In the genomic region with DNA sequence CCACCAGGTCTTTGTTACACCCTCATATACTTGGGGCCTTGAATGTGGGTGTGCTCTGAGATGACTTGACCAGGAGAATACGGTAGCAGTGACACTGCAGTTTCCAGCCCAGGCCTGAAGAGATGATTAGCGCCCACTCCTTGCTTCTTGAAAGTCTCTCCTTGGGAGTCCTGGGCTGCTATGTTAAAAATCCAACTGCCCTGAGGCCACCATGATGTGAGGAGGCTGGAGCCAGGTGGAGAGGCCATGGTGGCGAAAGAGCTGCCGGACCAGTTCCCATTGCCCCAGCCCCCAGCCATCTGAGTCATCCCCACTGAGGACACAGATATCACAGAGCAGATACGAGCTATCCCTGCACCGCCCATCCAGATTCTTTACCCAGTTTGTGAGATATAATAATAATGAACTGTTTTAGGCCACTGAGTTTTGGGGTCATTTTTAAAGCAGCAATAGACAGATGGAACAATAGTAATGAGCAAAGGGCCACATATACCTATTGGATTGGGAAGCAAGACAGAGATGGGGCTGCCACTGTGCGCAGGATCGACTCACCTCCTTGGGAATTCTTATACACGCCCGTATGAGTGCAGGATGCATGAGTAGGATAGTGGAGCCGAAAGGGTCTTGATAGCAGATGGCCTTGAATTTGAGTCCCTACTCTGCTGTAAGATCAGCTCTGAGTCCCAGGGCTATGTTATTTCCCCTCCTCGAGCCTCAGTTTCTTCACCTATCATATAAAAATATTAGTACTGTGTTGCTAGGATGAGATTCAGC, we compare ENCODE assay signal across 38 cellular contexts. TPM values are rescaled to one million over a fixed set of nuclear protein-coding genes. Genes with fewer than 3 reads are reported as not detected.
A peak's percentile ranks its signal among the peaks of the same experiment; 100 is the strongest.
DNase-seq lines count a peak whose midpoint lies in the region; ATAC-seq and TF ChIP-seq lines count a peak whose summit lies in the region.
"Had no signal": no experiment of that assay in that cellular context is flagged by ENCODE, and none has a peak within 500 bp of the region (broad histone marks: within the 10 kb centered on the region; RNA-seq: fewer than 3 reads in every experiment).

No MANE protein-coding gene starts in this region.

- H3K27ac ChIP-seq in RWPE1: no peak overlapping the region
- no peak overlapping the region for H3K27ac ChIP-seq in esophagus muscularis mucosa (replicated peaks in 1 of 4)
- H3K27ac ChIP-seq: 22Rv1, C4-2B, dorsolateral prefrontal cortex, HL-60, skin epidermis, upper lobe of left lung had no signal

- TF ChIP-seq CTCF in RWPE1 (conservative IDR thresholded peaks at IDR 0.05; ENCODE audit: low read depth) (no peak), esophagus muscularis mucosa (IDR thresholded peaks at IDR 0.05) (no peak)

- POLR2A ChIA-PET in RWPE1 (lab: Yijun Ruan, JAX; ENCODE audit: low non-redundant PET): no interaction called here

- H3K4me3 ChIP-seq in H7 (ENCODE audit: insufficient read depth, low read depth, low read length) (no peak overlapping the region), esophagus muscularis mucosa (no peak overlapping the region)
- H3K4me3 ChIP-seq: dorsolateral prefrontal cortex, skin epidermis, upper lobe of left lung had no signal

- ATAC-seq in HG03520 (IDR thresholded peaks at IDR 0.05; ENCODE audit: unreplicated experiment): no peak
- ATAC-seq: activated T-helper 17 cell treated with anti-CD3 and anti-CD28 coated beads, Interleukin-2, amount 50 U/mL, for 72 hours; T-cell had no signal

- DNase-seq in DMS53 (lab: John Stamatoyannopoulos, UW) (peak; percentile 11), DMS53 treated with DMSO at 0.1 percent for 48 hours (lab: John Stamatoyannopoulos, UW; ENCODE audit: unreplicated experiment) (no peak), H7 (peak; percentile 7), RWPE1 (ENCODE audit: low spot score) (peak; percentile 71), esophagus muscularis mucosa (ENCODE audit: extremely low spot score) (peak; percentile 26), NCI-H2081 treated with DMSO at 0.1 percent for 48 hours (lab: John Stamatoyannopoulos, UW) (no peak), NCI-H2107 (lab: John Stamatoyannopoulos, UW) (no peak)
- DNase-seq: activated B cell treated with CpG ODN at 0.5 μM for 24 hours; activated CD4-positive, alpha-beta T cell treated with anti-CD3 and anti-CD28 coated beads, Interleukin-2, amount 50 U/mL, for 4 hours; activated CD8-positive, alpha-beta memory T cell treated with anti-CD3 and anti-CD28 coated beads, Interleukin-2, amount 50 U/mL, for 4 hours; activated naive CD4-positive, alpha-beta T cell treated with anti-CD3 and anti-CD28 coated beads, Interleukin-2, amount 50 U/mL, for 16 hours; cerebellar nuclear complex; GOT3; hypothalamus; immature natural killer cell; Karpas-422; NCI-H146; NCI-H446 treated with DMSO at 0.1 percent for 48 hours; NCI-H774; nephron progenitor cell; RPMI8226; stimulated activated naive CD4-positive, alpha-beta T cell; T-cell; upper lobe of left lung had no signal

- WGBS in esophagus muscularis mucosa: 92% methylated on average over 8 of the region's 12 CpGs

- TF ChIP-seq EP300 in esophagus muscularis mucosa (IDR thresholded peaks at IDR 0.05): no peak

- no peaks in the 10 kb centered on the region for H3K27me3 ChIP-seq in H7 (ENCODE audit: control insufficient read depth, insufficient read depth, low read length)
- peaks cover 0 to 76% (median 2%) of the 10 kb centered on the region in 4 donors for H3K27me3 ChIP-seq in esophagus muscularis mucosa
- H3K27me3 ChIP-seq: upper lobe of left lung had no signal

- intact Hi-C loops in esophagus muscularis mucosa (cut with DNase I): loop anchor here (5.0 kb wide), 1 partner anchor 428 kb away; no protein-coding TSS in a partner anchor

- CTCF ChIA-PET in RWPE1 (lab: Yijun Ruan, JAX): interaction anchor here (0.6 kb wide), 1 partner anchor 104 kb away, joined by 3 read pairs; no protein-coding TSS in a partner anchor

- H3K36me3 ChIP-seq in H7 (replicated peaks; ENCODE audit: control insufficient read depth, insufficient read depth, low read length) (no peaks in the 10 kb centered on the region), esophagus muscularis mucosa (no peaks in the 10 kb centered on the region)
- H3K36me3 ChIP-seq: upper lobe of left lung had no signal

- no peak for TF ChIP-seq POLR2A in esophagus muscularis mucosa (IDR thresholded peaks at IDR 0.05; ENCODE audit: low read depth)

- H3K9me3 ChIP-seq in esophagus muscularis mucosa: no peaks in the 10 kb centered on the region
- H3K9me3 ChIP-seq: upper lobe of left lung had no signal

- H3K4me1 ChIP-seq in esophagus muscularis mucosa: no peaks in the 10 kb centered on the region
- H3K4me1 ChIP-seq: upper lobe of left lung had no signal

RNA-seq across cellular contexts. Expression of gene GATA2, which starts 12.1 kb away (rescaled TPM):
- total RNA-seq in H7 (2014; rRNA removed; shearing (Covaris generic)): 3.9 and 5.4 TPM in 2 replicates
- total RNA-seq in esophagus muscularis mucosa: 10 to 100 TPM in 3 of 4 donors, 1 to 10 TPM in 1; 10.0 to 16.9 (median 13.4) TPM
- total RNA-seq: activated B cell treated with CpG ODN at 0.5 μM for 24 hours had no signal

RNA-seq across cellular contexts. Expression of gene DNAJB8, which starts 38.5 kb away (rescaled TPM):
- total RNA-seq in H7 (2014; rRNA removed; shearing (Covaris generic)): not detected in 2 replicates
- not detected for total RNA-seq in esophagus muscularis mucosa
- total RNA-seq: activated B cell treated with CpG ODN at 0.5 μM for 24 hours; activated T-helper 17 cell treated with anti-CD3 and anti-CD28 coated beads, Interleukin-2, amount 50 U/mL, for 72 hours; Daoy; dorsolateral prefrontal cortex; endothelial cell of umbilical vein; glomerular endothelial cell; HepG2; osteoblast; renal cortical epithelial cell; SK-MEL-5; T-cell; upper lobe of left lung had no signal

Comparison
In these comparisons a context has a peak if more than half of its experiments do, and no peak if none do; other contexts are left out.
1. DNase-seq: peak in DMS53 (single experiment), H7 (single experiment), RWPE1 (single experiment) and esophagus muscularis mucosa (single experiment); none in DMS53 treated with DMSO at 0.1 percent for 48 hours (single experiment), NCI-H2081 treated with DMSO at 0.1 percent for 48 hours (single experiment) and NCI-H2107 (single experiment).